In the genomic region with DNA sequence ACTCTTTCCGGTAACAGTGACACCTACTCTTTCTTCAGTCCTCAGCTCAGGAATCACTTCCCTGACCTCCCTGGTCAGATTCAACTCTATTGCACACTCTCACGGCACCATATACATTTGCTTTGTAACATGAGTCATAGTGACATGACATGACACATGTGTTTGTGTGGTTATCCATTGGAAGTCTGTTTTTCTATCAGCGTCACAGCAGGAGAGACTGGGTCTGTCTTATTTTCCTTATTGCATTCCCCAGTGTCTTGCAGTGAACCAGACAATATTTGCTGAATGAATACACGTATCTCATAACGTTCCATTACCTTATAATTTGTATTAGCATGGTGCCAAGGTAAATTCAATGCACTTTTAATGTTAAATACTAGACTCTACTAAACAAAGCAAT, we compare ENCODE assay signal across 1 cellular context.
TF ChIP-seq lines count a peak whose summit lies in the region.

No MANE protein-coding gene starts in this region.

TF ChIP-seq in SK-N-SH, 30 proteins besides CTCF, POLR2A, EP300 and RAD21 (continued from another document):
- TF ChIP-seq, protein P1, sequence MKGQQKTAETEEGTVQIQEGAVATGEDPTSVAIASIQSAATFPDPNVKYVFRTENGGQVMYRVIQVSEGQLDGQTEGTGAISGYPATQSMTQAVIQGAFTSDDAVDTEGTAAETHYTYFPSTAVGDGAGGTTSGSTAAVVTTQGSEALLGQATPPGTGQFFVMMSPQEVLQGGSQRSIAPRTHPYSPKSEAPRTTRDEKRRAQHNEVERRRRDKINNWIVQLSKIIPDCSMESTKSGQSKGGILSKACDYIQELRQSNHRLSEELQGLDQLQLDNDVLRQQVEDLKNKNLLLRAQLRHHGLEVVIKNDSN (IDR thresholded peaks at IDR 0.05; ENCODE audit: borderline replicate concordance, low read depth): no peak
- no peak for TF ChIP-seq MEF2A (IDR thresholded peaks at IDR 0.05; ENCODE audit: borderline replicate concordance, low read depth)
- no peak for TF ChIP-seq NRF1 (IDR thresholded peaks at IDR 0.05; ENCODE audit: low read depth, low read length)
- no peak for TF ChIP-seq NFIC (IDR thresholded peaks at IDR 0.05; ENCODE audit: borderline replicate concordance)
- TF ChIP-seq, protein P2, sequence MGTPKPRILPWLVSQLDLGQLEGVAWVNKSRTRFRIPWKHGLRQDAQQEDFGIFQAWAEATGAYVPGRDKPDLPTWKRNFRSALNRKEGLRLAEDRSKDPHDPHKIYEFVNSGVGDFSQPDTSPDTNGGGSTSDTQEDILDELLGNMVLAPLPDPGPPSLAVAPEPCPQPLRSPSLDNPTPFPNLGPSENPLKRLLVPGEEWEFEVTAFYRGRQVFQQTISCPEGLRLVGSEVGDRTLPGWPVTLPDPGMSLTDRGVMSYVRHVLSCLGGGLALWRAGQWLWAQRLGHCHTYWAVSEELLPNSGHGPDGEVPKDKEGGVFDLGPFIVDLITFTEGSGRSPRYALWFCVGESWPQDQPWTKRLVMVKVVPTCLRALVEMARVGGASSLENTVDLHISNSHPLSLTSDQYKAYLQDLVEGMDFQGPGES (IDR thresholded peaks at IDR 0.05; ENCODE audit: low read depth, low read length): no peak
- no peak for TF ChIP-seq RXRA (IDR thresholded peaks at IDR 0.05; ENCODE audit: borderline replicate concordance, low read depth)
- TF ChIP-seq, protein P3, sequence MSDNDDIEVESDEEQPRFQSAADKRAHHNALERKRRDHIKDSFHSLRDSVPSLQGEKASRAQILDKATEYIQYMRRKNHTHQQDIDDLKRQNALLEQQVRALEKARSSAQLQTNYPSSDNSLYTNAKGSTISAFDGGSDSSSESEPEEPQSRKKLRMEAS (IDR thresholded peaks at IDR 0.05; ENCODE audit: low read depth): no peak
- TF ChIP-seq SIN3A (IDR thresholded peaks at IDR 0.05; ENCODE audit: borderline replicate concordance, low read depth, low read length): no peak
- no peak for TF ChIP-seq TAF1 (IDR thresholded peaks at IDR 0.05; ENCODE audit: borderline replicate concordance, low read depth, low read length)
- no peak for TF ChIP-seq YY1 (IDR thresholded peaks at IDR 0.05; ENCODE audit: low read depth)
- TF ChIP-seq, protein P4, sequence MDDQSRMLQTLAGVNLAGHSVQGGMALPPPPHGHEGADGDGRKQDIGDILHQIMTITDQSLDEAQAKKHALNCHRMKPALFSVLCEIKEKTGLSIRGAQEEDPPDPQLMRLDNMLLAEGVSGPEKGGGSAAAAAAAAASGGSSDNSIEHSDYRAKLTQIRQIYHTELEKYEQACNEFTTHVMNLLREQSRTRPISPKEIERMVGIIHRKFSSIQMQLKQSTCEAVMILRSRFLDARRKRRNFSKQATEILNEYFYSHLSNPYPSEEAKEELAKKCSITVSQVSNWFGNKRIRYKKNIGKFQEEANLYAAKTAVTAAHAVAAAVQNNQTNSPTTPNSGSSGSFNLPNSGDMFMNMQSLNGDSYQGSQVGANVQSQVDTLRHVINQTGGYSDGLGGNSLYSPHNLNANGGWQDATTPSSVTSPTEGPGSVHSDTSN (IDR thresholded peaks at IDR 0.05): no peak
- TF ChIP-seq JUND (IDR thresholded peaks at IDR 0.05): no peak
- TF ChIP-seq TEAD4 (IDR thresholded peaks at IDR 0.05; ENCODE audit: borderline replicate concordance, insufficient read depth): no peak
- no peak for TF ChIP-seq TCF12 (IDR thresholded peaks at IDR 0.05)
- no peak for TF ChIP-seq CHD2 (IDR thresholded peaks at IDR 0.05; ENCODE audit: low read length, partially characterized antibody)
- no peak for TF ChIP-seq FOXJ3 (CRISPR knock-in tag; IDR thresholded peaks at IDR 0.05)
- TF ChIP-seq POLR2AphosphoS5 (IDR thresholded peaks at IDR 0.05; ENCODE audit: low read depth, low read length): no peak
- TF ChIP-seq SMC3 (IDR thresholded peaks at IDR 0.05; ENCODE audit: low read depth, low read length): no peak
- no peak for TF ChIP-seq GABPA (IDR thresholded peaks at IDR 0.05; ENCODE audit: low read depth)
